In genomic region chr1:65423884-65424655, GRCh38 we compare ENCODE assay signal across 8 cellular contexts. TPM values are rescaled to one million over a fixed set of nuclear protein-coding genes. Genes with fewer than 3 reads are reported as not detected.
DNase-seq lines count a peak whose midpoint lies in the region; ATAC-seq, FAIRE-seq and TF ChIP-seq lines count a peak whose summit lies in the region.
"Had no signal": no experiment of that assay in that cellular context is flagged by ENCODE, and none has a peak within 500 bp of the region (broad histone marks: within the 10 kb centered on the region; RNA-seq: fewer than 3 reads in every experiment).

No MANE protein-coding gene starts in this region.

- H2BK5ac ChIP-seq in IMR-90 (ENCODE audit: low read depth, low read length, poor library complexity, severe bottlenecking): peak overlapping the region; percentile 78

- no CpG with 5 or more reads among the region's 2 CpGs for WGBS in IMR-90 (ENCODE audit: extremely low coverage in 2 of 2, insufficient read length in 1 of 2), 2 experiments

- no peak overlapping the region for H3K4me3 ChIP-seq in IMR-90 (ENCODE audit: insufficient read depth, low read depth, low read length)
- no peak overlapping the region for H3K4me3 ChIP-seq in osteoblast (ENCODE audit: insufficient read depth, low read length)
- H3K4me3 ChIP-seq: left ventricle myocardium inferior had no signal

- no peak overlapping the region for H3K4me2 ChIP-seq in IMR-90 (ENCODE audit: low read depth, low read length)
- peak overlapping the region; percentile 87 for H3K4me2 ChIP-seq in osteoblast (ENCODE audit: insufficient read depth, low read length)

- no peak overlapping the region for H3K56ac ChIP-seq in IMR-90 (ENCODE audit: extremely low read depth, insufficient read depth, low read length)

- peak overlapping the region in 1 of 2 experiments; percentile 44; a peak in 1 of 4 replicates for H4K8ac ChIP-seq in IMR-90 (ENCODE audit: low read depth in 2 of 2, low read length in 2 of 2)

- no peak for TF ChIP-seq RAD21 in IMR-90 (IDR thresholded peaks at IDR 0.05; ENCODE audit: low read length)

- H2BK15ac ChIP-seq in IMR-90 (ENCODE audit: low read depth, low read length): no peak overlapping the region

- peaks cover 20% of the 10 kb centered on the region for H3K4me1 ChIP-seq in IMR-90 (ENCODE audit: control insufficient read depth, insufficient read depth, low read length)
- H3K4me1 ChIP-seq in osteoblast (ENCODE audit: insufficient read depth, low read length): peaks cover 57% of the 10 kb centered on the region

- CTCF ChIA-PET in IMR-90 (lab: Yijun Ruan, JAX) (interaction anchor here (1.2 kb wide), 1 partner anchor 11 kb away, joined by 5 read pairs; no protein-coding TSS in a partner anchor), MCF 10A (lab: Yijun Ruan, JAX) (interaction anchor here (0.6 to 1.2 kb wide), 4 partner anchors 15 to 264 kb away, joined by 3 to 5 read pairs (median 4); no protein-coding TSS in a partner anchor)

- no peak overlapping the region for H3K4me3 Mint-ChIP-seq in MCF 10A (ENCODE audit: unreplicated experiment)

- DNase-seq in IMR-90 (peak; percentile 88), MCF 10A (ENCODE audit: unreplicated experiment) (peak; percentile 93), osteoblast (ENCODE audit: insufficient read length, low spot score, missing footprints) (peak; percentile 88), globus pallidus (ENCODE audit: low spot score) (no peak), NCI-H1105 (lab: John Stamatoyannopoulos, UW) (no peak)
- DNase-seq: left ventricle myocardium inferior had no signal

- no peaks in the 10 kb centered on the region for H3K27me3 Mint-ChIP-seq in MCF 10A (ENCODE audit: insufficient read depth, unreplicated experiment)

- peaks cover 38% of the 10 kb centered on the region for H3K36me3 Mint-ChIP-seq in MCF 10A (ENCODE audit: insufficient read depth, unreplicated experiment)

- H3K4ac ChIP-seq in IMR-90 (ENCODE audit: low read depth, low read length): peak overlapping the region; percentile 34; the same call in 1 of the 2 replicates

- dilution Hi-C loops in IMR-90 (cut with HindIII; ENCODE audit: low sequenced_read_pairs, unreplicated experiment): no loop called here

- H3K4me1 Mint-ChIP-seq in MCF 10A (ENCODE audit: insufficient read depth, unreplicated experiment): peaks cover 28% of the 10 kb centered on the region

- H3K18ac ChIP-seq in IMR-90 (ENCODE audit: low read depth, low read length): peak overlapping the region; percentile 55; the same call in 1 of the 2 replicates

- H3K27me3 ChIP-seq in IMR-90 (ENCODE audit: control insufficient read depth, insufficient read depth, low read length): no peaks in the 10 kb centered on the region
- no peaks in the 10 kb centered on the region for H3K27me3 ChIP-seq in osteoblast (ENCODE audit: insufficient read depth, low read length)

- H3K14ac ChIP-seq in IMR-90 (replicated peaks; ENCODE audit: low read depth, low read length): no peak overlapping the region

- no TSS peak for BruUV-seq in IMR-90 (replicated peaks; lab: Mats Ljungman, UMichigan)
- BruUV-seq in MCF 10A (replicated peaks; lab: Mats Ljungman, UMichigan): no TSS peak

- H2BK20ac ChIP-seq in IMR-90 (ENCODE audit: low read depth, low read length): peak overlapping the region; percentile 62; the same call in 1 of the 2 replicates

- peaks cover 34 to 49% of the 10 kb centered on the region in 2 experiments for H3K79me1 ChIP-seq in IMR-90 (ENCODE audit: low read depth in 1 of 2, low read length in 2 of 2)

- H3K79me2 ChIP-seq in osteoblast (ENCODE audit: insufficient read depth, low read length): peaks cover 69% of the 10 kb centered on the region

- no peak overlapping the region for H2AK5ac ChIP-seq in IMR-90 (ENCODE audit: low read depth, low read length)

- H3K27ac Mint-ChIP-seq in MCF 10A (ENCODE audit: low read depth, unreplicated experiment): no peak overlapping the region

- H2BK120ac ChIP-seq in IMR-90 (ENCODE audit: low read depth, low read length): peak overlapping the region; percentile 54; the same call in 1 of the 2 replicates

- no peak overlapping the region; the same call in 1 of the 2 replicates for H4K5ac ChIP-seq in IMR-90 (ENCODE audit: low read depth, low read length)

- no peak overlapping the region for H2AFZ ChIP-seq in IMR-90 (replicated peaks; ENCODE audit: low read length, poor library complexity)
- H2AFZ ChIP-seq in osteoblast (ENCODE audit: low read length): no peak overlapping the region

- peaks cover 3% of the 10 kb centered on the region; the same call in 1 of the 2 replicates for H4K20me1 ChIP-seq in IMR-90 (ENCODE audit: insufficient read depth, low read length)
- H4K20me1 ChIP-seq in osteoblast (ENCODE audit: insufficient read depth, low read length): no peaks in the 10 kb centered on the region

- intact Hi-C loops in IMR-90 (cut with micrococcal nuclease): loop anchor here (5.0 kb wide), 2 partner anchors 172 to 523 kb away; no protein-coding TSS in a partner anchor
- intact Hi-C loops in MCF 10A (cut with micrococcal nuclease): loop anchor here (2.0 to 10.0 kb wide), 4 partner anchors 81 to 1511 kb away; no protein-coding TSS in a partner anchor

- no peak overlapping the region for H3K9ac ChIP-seq in IMR-90 (ENCODE audit: low read depth, low read length)

- no peak for TF ChIP-seq POLR2A in IMR-90 (IDR thresholded peaks at IDR 0.05; ENCODE audit: low read depth, low read length)

- peak; percentile 87 for FAIRE-seq in G401.6 (lab: Jason Lieb, UNC)

- H2AK9ac ChIP-seq in IMR-90 (replicated peaks; ENCODE audit: low read depth, low read length, poor library complexity): no peak overlapping the region

- peaks cover 19% of the 10 kb centered on the region for H3K9me1 ChIP-seq in IMR-90 (ENCODE audit: insufficient read depth, low read length)

- in situ Hi-C loops in IMR-90 (cut with MboI; ENCODE audit: low sequenced_read_pairs): loop anchor here (10.0 kb wide), 3 partner anchors 359 to 1021 kb away; no protein-coding TSS in a partner anchor

- ATAC-seq in IMR-90 (ENCODE audit: low read depth): no peak
- ATAC-seq in GM18519 (IDR thresholded peaks at IDR 0.05; ENCODE audit: low FRiP score, unreplicated experiment): no peak

- H3K23ac ChIP-seq in IMR-90 (ENCODE audit: low read depth, low read length): no peak overlapping the region

- peak overlapping the region; percentile 39; the same call in 1 of the 2 replicates for H4K91ac ChIP-seq in IMR-90 (ENCODE audit: insufficient read depth, low read depth, low read length)

- H3K36me3 ChIP-seq in IMR-90 (ENCODE audit: control insufficient read depth, insufficient read depth, low read length) (peaks cover 19% of the 10 kb centered on the region), osteoblast (ENCODE audit: insufficient read depth, low read length) (peaks cover 36% of the 10 kb centered on the region)

- H3K9me3 Mint-ChIP-seq in MCF 10A (ENCODE audit: unreplicated experiment): no peaks in the 10 kb centered on the region

- H3K27ac ChIP-seq in IMR-90 (ENCODE audit: insufficient read depth, low read length) (no peak overlapping the region), osteoblast (ENCODE audit: low read depth, low read length) (peak overlapping the region; percentile 93)
- H3K27ac ChIP-seq: left ventricle myocardium inferior had no signal

- POLR2A ChIA-PET in IMR-90 (lab: Charles Lee; ENCODE audit: unreplicated experiment) (no interaction called here), MCF 10A (lab: Yijun Ruan, JAX) (interaction anchor here (0.5 to 8.2 kb wide), 19 partner anchors 9 to 1500 kb away, joined by 3 to 144 read pairs (median 4); partner anchors contain the start of genes DNAI4 and MIER1)

- TF ChIP-seq CTCF in IMR-90 (conservative IDR thresholded peaks at IDR 0.05; ENCODE audit: low read depth, low read length): no peak
- TF ChIP-seq CTCF in MCF 10A (IDR thresholded peaks at IDR 0.05; ENCODE audit: unreplicated experiment): no peak
- no peak for TF ChIP-seq CTCF in osteoblast (IDR thresholded peaks at IDR 0.05; ENCODE audit: extremely low read depth, low read depth, low read length)

- H3K9me3 ChIP-seq in IMR-90 (ENCODE audit: control insufficient read depth, insufficient read depth, low read length) (no peaks in the 10 kb centered on the region), osteoblast (ENCODE audit: low read depth, low read length) (no peaks in the 10 kb centered on the region)
- H3K9me3 ChIP-seq: left ventricle myocardium inferior had no signal

TF ChIP-seq in IMR-90, 13 proteins besides CTCF, POLR2A, EP300 and RAD21 (continues in another document):
- TF ChIP-seq SMC3 (IDR thresholded peaks at IDR 0.05; ENCODE audit: low read depth, low read length) (no peak), CEBPB (IDR thresholded peaks at IDR 0.05; ENCODE audit: low read depth, low read length) (peak; percentile 62; the same call in 1 of the 2 replicates), ELK1 (IDR thresholded peaks at IDR 0.05; ENCODE audit: borderline replicate concordance, low read depth, low read length) (no peak), MAZ (IDR thresholded peaks at IDR 0.05; ENCODE audit: borderline replicate concordance, low read depth, low read length) (no peak), MAFK (IDR thresholded peaks at IDR 0.05; ENCODE audit: low read depth, low read length) (no peak), FOS (IDR thresholded peaks at IDR 0.05; ENCODE audit: low read depth, low read length) (0 out of 2 replicates have a peak, but pooled peaks have one; percentile 43)

RNA-seq across cellular contexts. Expression of gene LEPR, which starts 3.6 kb away (rescaled TPM):
- total RNA-seq in IMR-90 (2012; rRNA removed) (8.8 and 9.2 TPM in 2 replicates), MCF 10A (2022) (12.2 and 16.6 TPM in 2 replicates), osteoblast (169 and 235 TPM in 2 replicates)
- 1.9 and 2.1 TPM in 2 replicates for polyA plus RNA-seq in IMR-90 (2012; rRNA removed)
- 0.35 and 0.43 TPM in 2 replicates for polyA plus RNA-seq in IMR-90 (2012; cell fraction: cytosol; rRNA removed)
- polyA plus RNA-seq in IMR-90 (2012; cell fraction: nucleus; rRNA removed; ENCODE audit: low replicate concordance): 0.13 and 1.9 TPM in 2 replicates

RNA-seq across cellular contexts. Expression of gene LEPROT, which starts 3.6 kb away (rescaled TPM):
- total RNA-seq in IMR-90 (2012; rRNA removed) (21.0 and 37.2 TPM in 2 replicates), MCF 10A (2022) (63.1 and 66.9 TPM in 2 replicates), osteoblast (87.9 and 111 TPM in 2 replicates)
- polyA plus RNA-seq in IMR-90 (2012; rRNA removed): 30.5 and 40.2 TPM in 2 replicates
- 14.2 and 24.4 TPM in 2 replicates for polyA plus RNA-seq in IMR-90 (2012; cell fraction: cytosol; rRNA removed)
- 9.5 and 50.4 TPM in 2 replicates for polyA plus RNA-seq in IMR-90 (2012; cell fraction: nucleus; rRNA removed; ENCODE audit: low replicate concordance)

Comparison
In these comparisons a context has a peak if more than half of its experiments do, and no peak if none do; other contexts are left out.
1. DNase-seq: peak in IMR-90 (single experiment), MCF 10A (single experiment) and osteoblast (single experiment); none in globus pallidus (single experiment) and NCI-H1105 (single experiment).